Comparison of ENCODE assay signal across 17 cellular contexts in genomic region chr20:43837856-43838702, GRCh38.
"Had no signal": no experiment of that assay in that cellular context is flagged by ENCODE, and none has a peak within 500 bp of the region (broad histone marks: within the 10 kb centered on the region; RNA-seq: fewer than 3 reads in every experiment).

No MANE protein-coding gene starts in this region.

- H3K36me3 ChIP-seq: ascending aorta, breast epithelium, gastroesophageal sphincter, left lung, ovary, SJCRH30, thyroid gland had no signal

- DNase-seq: activated B cell treated with CpG ODN at 0.5 μM for 24 hours; activated CD4-positive, alpha-beta T cell treated with anti-CD3 and anti-CD28 coated beads, Interleukin-2, amount 10 ng/mL, durations not matched to agents 7 days and 5 days; activated gamma-delta T cell treated with Interleukin-2 at 50 U/mL for 16 hours; endodermal cell; erythroblast; kidney; left lung; ovary; SJCRH30; stimulated activated CD4-positive, alpha-beta T cell treated with anti-CD3 and anti-CD28 coated beads, Interleukin-12 subunit alpha, Interleukin-12 subunit beta, amount 100 ng/mL, for 4 hours; stimulated activated CD4-positive, alpha-beta T cell treated with anti-CD3 and anti-CD28 coated beads, Interleukin-2, amount 100 ng/mL, for 24 hours; thyroid gland had no signal

- H3K9me3 ChIP-seq: ascending aorta, breast epithelium, gastroesophageal sphincter, left lung, ovary, SJCRH30, thyroid gland had no signal

- H3K4me1 Mint-ChIP-seq: endodermal cell had no signal

- H3K4me1 ChIP-seq: ascending aorta, breast epithelium, gastroesophageal sphincter, left lung, SJCRH30, thyroid gland had no signal

- H3K9me3 Mint-ChIP-seq: activated B cell treated with CpG ODN at 0.5 μM for 24 hours; activated CD4-positive, alpha-beta T cell treated with anti-CD3 and anti-CD28 coated beads, Interleukin-2, amount 10 ng/mL, durations not matched to agents 7 days and 5 days; endodermal cell; memory B cell had no signal

- H3K4me3 ChIP-seq: ascending aorta, breast epithelium, gastroesophageal sphincter, left lung, ovary, SJCRH30, thyroid gland had no signal

- ATAC-seq: gastroesophageal sphincter, left lung had no signal

- H3K27me3 Mint-ChIP-seq: activated B cell treated with CpG ODN at 0.5 μM for 24 hours; activated CD4-positive, alpha-beta T cell treated with anti-CD3 and anti-CD28 coated beads, Interleukin-2, amount 10 ng/mL, durations not matched to agents 7 days and 5 days had no signal

- FAIRE-seq: kidney, urothelium cell line had no signal

- H3K27ac Mint-ChIP-seq: activated B cell treated with CpG ODN at 0.5 μM for 24 hours; activated CD4-positive, alpha-beta T cell treated with anti-CD3 and anti-CD28 coated beads, Interleukin-2, amount 10 ng/mL, durations not matched to agents 7 days and 5 days; endodermal cell; memory B cell had no signal

- H3K36me3 Mint-ChIP-seq: memory B cell had no signal

- H3K4me3 Mint-ChIP-seq: activated B cell treated with CpG ODN at 0.5 μM for 24 hours; activated CD4-positive, alpha-beta T cell treated with anti-CD3 and anti-CD28 coated beads, Interleukin-2, amount 10 ng/mL, durations not matched to agents 7 days and 5 days; endodermal cell; memory B cell had no signal

- H3K27ac ChIP-seq: ascending aorta, breast epithelium, gastroesophageal sphincter, left lung, ovary, SJCRH30, thyroid gland had no signal

- H3K27me3 ChIP-seq: ascending aorta, gastroesophageal sphincter, left lung, ovary, thyroid gland had no signal
